In genomic region chr4:66949424-66949823, GRCh38 we compare ENCODE assay signal across 1 cellular context.
TF ChIP-seq lines count a peak whose summit lies in the region.

No MANE protein-coding gene starts in this region.

TF ChIP-seq in GM12878, 131 proteins besides CTCF, POLR2A, EP300 and RAD21:
- TF ChIP-seq CBX5 (IDR thresholded peaks at IDR 0.05; ENCODE audit: low read depth) (no peak), SPI1 (IDR thresholded peaks at IDR 0.05; ENCODE audit: borderline replicate concordance, insufficient read depth, low read depth, low read length) (peak; percentile 82)
TF ChIP-seq in GM12878: peak in this region for 1.
